8 cellular contexts compared by ENCODE assay signal in genomic region chr12:50620050-50620974, GRCh38.
DNase-seq lines count a peak whose midpoint lies in the region; ATAC-seq and TF ChIP-seq lines count a peak whose summit lies in the region.

No MANE protein-coding gene starts in this region.

- POLR2A ChIA-PET in RWPE1 (lab: Yijun Ruan, JAX; ENCODE audit: low non-redundant PET) = interaction anchor here (0.5 kb wide), 1 partner anchor 463 kb away, joined by 3 read pairs; no protein-coding TSS in a partner anchor

- peak overlapping the region; percentile 93 for H3K27ac ChIP-seq in RWPE1

- DNase-seq in stimulated activated CD4-positive, alpha-beta T cell treated with anti-CD3 and anti-CD28 coated beads, Interleukin-4, amount 100 ng/mL, for 24 hours = peak; percentile 38
- no peak for DNase-seq in stimulated activated CD4-positive, alpha-beta T cell treated with anti-CD3 and anti-CD28 coated beads, Interleukin-2, amount 100 ng/mL, for 48 hours
- DNase-seq in RWPE1 (ENCODE audit: low spot score) (peak; percentile 83), fibroblast of gingiva (ENCODE audit: low read depth) (peak; percentile 57), renal cortical epithelial cell (ENCODE audit: low read depth) (peak; percentile 84), germinal center (ENCODE audit: low spot score) (no peak)

- no peak for ATAC-seq in GM21786 (IDR thresholded peaks at IDR 0.05; ENCODE audit: unreplicated experiment)
- ATAC-seq in GM21360 (IDR thresholded peaks at IDR 0.05; ENCODE audit: unreplicated experiment) = no peak

- no peak for TF ChIP-seq CTCF in RWPE1 (conservative IDR thresholded peaks at IDR 0.05; ENCODE audit: low read depth)

- CTCF ChIA-PET in RWPE1 (lab: Yijun Ruan, JAX) = interaction anchor here (0.6 to 1.2 kb wide), 2 partner anchors 17 to 19 kb away, joined by 3 read pairs; no protein-coding TSS in a partner anchor

Comparison
In these comparisons a context has a peak if more than half of its experiments do, and no peak if none do; other contexts are left out.
1. DNase-seq: peak in stimulated activated CD4-positive, alpha-beta T cell treated with anti-CD3 and anti-CD28 coated beads, Interleukin-4, amount 100 ng/mL, for 24 hours (single experiment), RWPE1 (single experiment), fibroblast of gingiva (single experiment) and renal cortical epithelial cell (single experiment); none in stimulated activated CD4-positive, alpha-beta T cell treated with anti-CD3 and anti-CD28 coated beads, Interleukin-2, amount 100 ng/mL, for 48 hours (0 of 2) and germinal center (single experiment).